Comparison of ENCODE assay signal across 12 cellular contexts in genomic region chrX:15505104-15505503, GRCh38. TPM values are rescaled to one million over a fixed set of nuclear protein-coding genes. Genes with fewer than 3 reads are reported as not detected.
"Had no signal": no experiment of that assay in that cellular context is flagged by ENCODE, and none has a peak within 500 bp of the region (broad histone marks: within the 10 kb centered on the region; RNA-seq: fewer than 3 reads in every experiment).

No MANE protein-coding gene starts in this region.

- H3K4me2 ChIP-seq: smooth muscle cell had no signal

- H3K27ac ChIP-seq: right lobe of liver, transverse colon had no signal

- H3K4me3 ChIP-seq: right lobe of liver, smooth muscle cell, transverse colon had no signal

- ATAC-seq: right lobe of liver; stimulated activated naive CD8-positive, alpha-beta T cell treated with anti-CD3 and anti-CD28 coated beads, Interleukin-15, Interleukin-2, amounts not matched to agents 100 U/mL and 50 U/mL, for 24 hours; T-cell had no signal

- H3K27me3 ChIP-seq: transverse colon had no signal

- H3K36me3 Mint-ChIP-seq: T-cell had no signal

- H3K36me3 ChIP-seq: right lobe of liver, transverse colon had no signal

- H3K4me1 Mint-ChIP-seq: activated B cell treated with CpG ODN at 0.5 μM for 24 hours; activated CD4-positive, alpha-beta T cell treated with anti-CD3 and anti-CD28 coated beads, Interleukin-2, amount 10 ng/mL, durations not matched to agents 7 days and 5 days; T-cell had no signal

- H3K9me3 Mint-ChIP-seq: activated B cell treated with CpG ODN at 0.5 μM for 24 hours; activated CD4-positive, alpha-beta T cell treated with anti-CD3 and anti-CD28 coated beads, Interleukin-2, amount 10 ng/mL, durations not matched to agents 7 days and 5 days; T-cell had no signal

- H3K9me3 ChIP-seq: right lobe of liver, transverse colon had no signal

- H3K27ac Mint-ChIP-seq: activated B cell treated with CpG ODN at 0.5 μM for 24 hours; activated CD4-positive, alpha-beta T cell treated with anti-CD3 and anti-CD28 coated beads, Interleukin-2, amount 10 ng/mL, durations not matched to agents 7 days and 5 days; T-cell had no signal

- H3K4me3 Mint-ChIP-seq: activated B cell treated with CpG ODN at 0.5 μM for 24 hours; activated CD4-positive, alpha-beta T cell treated with anti-CD3 and anti-CD28 coated beads, Interleukin-2, amount 10 ng/mL, durations not matched to agents 7 days and 5 days; T-cell had no signal

- H3K4me1 ChIP-seq: right lobe of liver, transverse colon had no signal

- DNase-seq: activated B cell treated with CpG ODN at 0.5 μM for 24 hours; activated CD4-positive, alpha-beta T cell treated with anti-CD3 and anti-CD28 coated beads, Interleukin-2, amount 10 ng/mL, durations not matched to agents 7 days and 5 days; activated naive CD4-positive, alpha-beta T cell treated with Interleukin-2 at 50 U/mL for 16 hours; foreskin melanocyte; right lobe of liver; stimulated activated naive CD8-positive, alpha-beta T cell treated with anti-CD3 and anti-CD28 coated beads, Interleukin-15, Interleukin-2, amounts not matched to agents 100 U/mL and 50 U/mL, for 24 hours; T-cell; transverse colon had no signal

RNA-seq across cellular contexts. Expression of gene BMX, which starts 4.5 kb away (rescaled TPM):
- total RNA-seq: activated B cell treated with CpG ODN at 0.5 μM for 24 hours; activated CD4-positive, alpha-beta T cell treated with anti-CD3 and anti-CD28 coated beads, Interleukin-2, amount 10 ng/mL, durations not matched to agents 7 days and 5 days; activated CD8-positive, alpha-beta memory T cell treated with anti-CD3 and anti-CD28 coated beads for 36 hours; osteoblast; smooth muscle cell; T-cell had no signal
- polyA plus RNA-seq: neural cell, smooth muscle cell had no signal
